ENCODE assay signal across 8 cellular contexts in the genomic region with DNA sequence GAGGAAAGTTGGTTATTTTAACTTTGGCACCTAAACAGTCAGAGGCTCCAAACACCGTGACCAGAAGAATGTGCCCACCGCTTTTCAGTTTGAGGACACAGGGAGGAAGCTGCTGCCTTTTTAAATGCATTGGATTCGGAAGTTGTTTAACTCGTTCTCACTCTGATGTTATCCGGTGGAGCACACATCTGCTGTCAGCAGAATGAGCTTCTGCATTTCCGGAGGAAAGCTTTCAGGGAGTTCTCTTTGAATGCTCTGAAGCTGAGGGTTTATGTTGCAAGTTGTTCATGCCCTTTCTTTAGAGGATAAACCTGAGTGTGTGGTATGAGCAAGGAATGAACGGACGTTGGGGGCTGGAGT.
DNase-seq lines count a peak whose midpoint lies in the region; ATAC-seq and TF ChIP-seq lines count a peak whose summit lies in the region.

No MANE protein-coding gene starts in this region.

- no peak for TF ChIP-seq CTCF in Peyer's patch (IDR thresholded peaks at IDR 0.05)
- TF ChIP-seq CTCF in glutamatergic neuron (IDR thresholded peaks at IDR 0.05; ENCODE audit: partially characterized antibody, unreplicated experiment) = no peak

- DNase-seq in activated CD4-positive, alpha-beta T cell treated with anti-CD3 and anti-CD28 coated beads, Interleukin-2, amount 10 ng/mL, durations not matched to agents 24 days and 14 days = peak; percentile 77
- DNase-seq in activated CD4-positive, alpha-beta T cell treated with anti-CD3 and anti-CD28 coated beads for 4 hours = no peak
- DNase-seq in Peyer's patch (no peak), epithelial cell of prostate (ENCODE audit: low read depth, low spot score) (no peak), glutamatergic neuron (no peak), dedifferentiated amniotic fluid mesenchymal stem cell (ENCODE audit: extremely low spot score) (no peak)

- H3K36me3 ChIP-seq in Peyer's patch (no peaks in the 10 kb centered on the region), neuron (ENCODE audit: insufficient read depth, low read length) (no peaks in the 10 kb centered on the region)

- H3K27me3 Mint-ChIP-seq in activated CD4-positive, alpha-beta T cell treated with anti-CD3 and anti-CD28 coated beads, Interleukin-2, amount 10 ng/mL, durations not matched to agents 24 days and 14 days = peaks cover 48% of the 10 kb centered on the region
- H3K27me3 Mint-ChIP-seq in glutamatergic neuron (ENCODE audit: unreplicated experiment) = peaks cover 2% of the 10 kb centered on the region

- H3K27me3 ChIP-seq in Peyer's patch = no peaks in the 10 kb centered on the region
- no peaks in the 10 kb centered on the region for H3K27me3 ChIP-seq in neuron (ENCODE audit: insufficient read depth, low read length)

- peak overlapping the region; percentile 79 for H2AFZ ChIP-seq in neuron (ENCODE audit: low read depth, low read length)

- H3K4me1 Mint-ChIP-seq in activated CD4-positive, alpha-beta T cell treated with anti-CD3 and anti-CD28 coated beads, Interleukin-2, amount 10 ng/mL, durations not matched to agents 24 days and 14 days = peaks cover 27% of the 10 kb centered on the region
- peaks cover 17% of the 10 kb centered on the region for H3K4me1 Mint-ChIP-seq in glutamatergic neuron (ENCODE audit: low read depth, unreplicated experiment)

- intact Hi-C loops in activated CD4-positive, alpha-beta T cell treated with anti-CD3 and anti-CD28 coated beads, Interleukin-2, amount 10 ng/mL, durations not matched to agents 24 days and 14 days (cut with micrococcal nuclease) = no loop called here

- H3K27ac ChIP-seq in Peyer's patch = peak overlapping the region; percentile 62 to 96 (median 90)
- H3K27ac ChIP-seq in epithelial cell of prostate = peak overlapping the region; percentile 75

- H3K4me1 ChIP-seq in Peyer's patch (peaks cover 0 to 73% (median 8%) of the 10 kb centered on the region in 4 donors), neuron (ENCODE audit: insufficient read depth, low read length) (peaks cover 17% of the 10 kb centered on the region)

- H3K9me3 Mint-ChIP-seq in activated CD4-positive, alpha-beta T cell treated with anti-CD3 and anti-CD28 coated beads, Interleukin-2, amount 10 ng/mL, durations not matched to agents 24 days and 14 days = no peaks in the 10 kb centered on the region
- peaks cover 4% of the 10 kb centered on the region for H3K9me3 Mint-ChIP-seq in glutamatergic neuron (ENCODE audit: unreplicated experiment)

- ATAC-seq in GM21528 (IDR thresholded peaks at IDR 0.05; ENCODE audit: low FRiP score, unreplicated experiment) = no peak

- peak overlapping the region; percentile 43 for H3K27ac Mint-ChIP-seq in activated CD4-positive, alpha-beta T cell treated with anti-CD3 and anti-CD28 coated beads, Interleukin-2, amount 10 ng/mL, durations not matched to agents 24 days and 14 days
- no peak overlapping the region for H3K27ac Mint-ChIP-seq in glutamatergic neuron (ENCODE audit: unreplicated experiment)

- H3K9me3 ChIP-seq in Peyer's patch (no peaks in the 10 kb centered on the region), neuron (ENCODE audit: low read length) (no peaks in the 10 kb centered on the region)

- H3K36me3 Mint-ChIP-seq in activated CD4-positive, alpha-beta T cell treated with anti-CD3 and anti-CD28 coated beads, Interleukin-2, amount 10 ng/mL, durations not matched to agents 24 days and 14 days (ENCODE audit: low read depth) = no peaks in the 10 kb centered on the region
- no peaks in the 10 kb centered on the region for H3K36me3 Mint-ChIP-seq in glutamatergic neuron (ENCODE audit: unreplicated experiment)

- peak overlapping the region in 3 of 4 donors; percentile 16 to 58 (median 53) for H3K4me3 ChIP-seq in Peyer's patch
- peak overlapping the region; percentile 43 for H3K4me3 ChIP-seq in neuron (ENCODE audit: low read length)

- no peak for TF ChIP-seq POLR2A in Peyer's patch (IDR thresholded peaks at IDR 0.05)

- H3K4me3 Mint-ChIP-seq in activated CD4-positive, alpha-beta T cell treated with anti-CD3 and anti-CD28 coated beads, Interleukin-2, amount 10 ng/mL, durations not matched to agents 24 days and 14 days = peak overlapping the region; percentile 77
- no peak overlapping the region for H3K4me3 Mint-ChIP-seq in glutamatergic neuron (ENCODE audit: unreplicated experiment)
